In genomic region chr7:72540923-72541322, GRCh38 we compare ENCODE assay signal across 35 cellular contexts.
DNase-seq lines count a peak whose midpoint lies in the region; ATAC-seq, FAIRE-seq and TF ChIP-seq lines count a peak whose summit lies in the region.
"Had no signal": no experiment of that assay in that cellular context is flagged by ENCODE, and none has a peak within 500 bp of the region (broad histone marks: within the 10 kb centered on the region; RNA-seq: fewer than 3 reads in every experiment).

No MANE protein-coding gene starts in this region.

- H2AFZ ChIP-seq in K562 (ENCODE audit: low read depth, low read length), result no peak overlapping the region

- H3K27ac ChIP-seq in HEK293 (ENCODE audit: extremely low read depth, low read depth, low read length) (no peak overlapping the region), K562 (ENCODE audit: extremely low read depth, low read depth, low read length) (no peak overlapping the region), breast epithelium (no peak overlapping the region)
- H3K27ac ChIP-seq: 22Rv1; A549; BLaER1; BLaER1 treated with 17β-estradiol and CSF1 and Interleukin-3, amounts not matched to agents 10 nM and 100 nM; C4-2B had no signal

- no TSS peak for BruUV-seq in K562 (replicated peaks; lab: Mats Ljungman, UMichigan)

- no peak overlapping the region for H3K4me3 Mint-ChIP-seq in WTC11
- no peak overlapping the region for H3K4me3 Mint-ChIP-seq in activated CD4-positive, alpha-beta T cell treated with anti-CD3 and anti-CD28 coated beads, Interleukin-2, amount 10 ng/mL, durations not matched to agents 24 days and 14 days
- H3K4me3 Mint-ChIP-seq: B cell; CD14-positive monocyte; CD4-positive, alpha-beta memory T cell; CD4-positive, alpha-beta T cell; CD4-positive, CD25-positive, alpha-beta regulatory T cell; CD8-positive, alpha-beta memory T cell; CD8-positive, alpha-beta T cell had no signal

- H3K4me1 Mint-ChIP-seq in WTC11, result peaks cover 18% of the 10 kb centered on the region
- no peaks in the 10 kb centered on the region for H3K4me1 Mint-ChIP-seq in activated CD4-positive, alpha-beta T cell treated with anti-CD3 and anti-CD28 coated beads, Interleukin-2, amount 10 ng/mL, durations not matched to agents 24 days and 14 days
- H3K4me1 Mint-ChIP-seq: B cell; CD14-positive monocyte; CD4-positive, CD25-positive, alpha-beta regulatory T cell; CD8-positive, alpha-beta memory T cell had no signal

- POLR2A ChIA-PET in HEK293 (lab: Yijun Ruan, JAX) (no interaction called here), WTC11 (lab: Charles Lee) (no interaction called here), K562 (lab: Yijun Ruan, JAX) (interaction anchor here (0.6 kb wide), 1 partner anchor 660 kb away, joined by 3 read pairs; no protein-coding TSS in a partner anchor)

- H3K9me3 ChIP-seq in HEK293 (ENCODE audit: control insufficient read depth, insufficient read depth, low read depth, low read length) (no peaks in the 10 kb centered on the region), K562 (replicated peaks; ENCODE audit: control insufficient read depth, insufficient read depth, low read depth, low read length) (no peaks in the 10 kb centered on the region), breast epithelium (no peaks in the 10 kb centered on the region)
- H3K9me3 ChIP-seq: A549; BE2C; BLaER1; BLaER1 treated with 17β-estradiol and CSF1 and Interleukin-3, amounts not matched to agents 10 nM and 100 nM; Caco-2 had no signal

- H3K9ac ChIP-seq in K562 (ENCODE audit: insufficient read depth in 1 of 2, low read depth in 2 of 2, low read length in 2 of 2), result no peak overlapping the region
- H3K9ac ChIP-seq: BLaER1; BLaER1 treated with 17β-estradiol and CSF1 and Interleukin-3, amounts not matched to agents 10 nM and 100 nM had no signal

- CTCF ChIA-PET in HEK293 (lab: Yijun Ruan, JAX), result no interaction called here
- CTCF ChIA-PET in WTC11 (lab: Charles Lee), result interaction anchor here (1.4 kb wide), 1 partner anchor 615 kb away, joined by 3 read pairs; no protein-coding TSS in a partner anchor
- CTCF ChIA-PET in K562 (lab: Yijun Ruan, JAX; ENCODE audit: low intra/inter-chr PET ratio), result no interaction called here

- DNase-seq in WTC11 (ENCODE audit: low spot score), result no peak
- DNase-seq in K562 (ENCODE audit: extremely low read depth in 1 of 4, low spot score in 3 of 4), result no peak
- no peak for DNase-seq in H54 (ENCODE audit: insufficient read length, low spot score)
- no peak for DNase-seq in activated CD4-positive, alpha-beta T cell treated with anti-CD3 and anti-CD28 coated beads, Interleukin-2, amount 10 ng/mL, durations not matched to agents 24 days and 14 days
- no peak for DNase-seq in breast epithelium (ENCODE audit: low spot score in 2 of 2)
- DNase-seq: 8988T; ACHN; AML-193; BE2C; C1 segment of cervical spinal cord; Caco-2; Calu3; CD4-positive, alpha-beta memory T cell; CD4-positive, alpha-beta T cell; CD4-positive, CD25-positive, alpha-beta regulatory T cell; CD8-positive, alpha-beta memory T cell; CD8-positive, alpha-beta T cell; COR-L47; DMS 273 treated with DMSO at 0.1 percent for 48 hours; DMS153; DMS53; DMS79; DMS79 treated with DMSO at 0.1 percent for 48 hours; DND-41; EL had no signal

- TF ChIP-seq POLR2A in K562 (conservative IDR thresholded peaks at IDR 0.05) (no peak), H54 (IDR thresholded peaks at IDR 0.05; ENCODE audit: low read depth, low read length) (no peak), breast epithelium (IDR thresholded peaks at IDR 0.05) (no peak)

- H3K79me2 ChIP-seq in K562 (ENCODE audit: control insufficient read depth, insufficient read depth, low read length), result no peaks in the 10 kb centered on the region

- H3K36me3 ChIP-seq in HEK293 (ENCODE audit: control insufficient read depth in 2 of 2, insufficient read depth in 1 of 2, low read length in 2 of 2) (no peaks in the 10 kb centered on the region), K562 (ENCODE audit: control insufficient read depth, insufficient read depth, low read length) (no peaks in the 10 kb centered on the region), breast epithelium (no peaks in the 10 kb centered on the region)
- H3K36me3 ChIP-seq: BE2C; BLaER1; BLaER1 treated with 17β-estradiol and CSF1 and Interleukin-3, amounts not matched to agents 10 nM and 100 nM had no signal

- no peak for ATAC-seq in WTC11
- no peak for ATAC-seq in K562
- ATAC-seq: A549; CD8-positive, alpha-beta T cell had no signal

- FAIRE-seq in K562 (lab: Jason Lieb, UNC), result no peak
- no peak for FAIRE-seq in H54 (lab: Jason Lieb, UNC)
- FAIRE-seq: A204.1, A549, D721Med had no signal

- no peak overlapping the region for H3K27ac Mint-ChIP-seq in WTC11
- no peak overlapping the region for H3K27ac Mint-ChIP-seq in activated CD4-positive, alpha-beta T cell treated with anti-CD3 and anti-CD28 coated beads, Interleukin-2, amount 10 ng/mL, durations not matched to agents 24 days and 14 days
- H3K27ac Mint-ChIP-seq: B cell; CD4-positive, alpha-beta memory T cell; CD4-positive, alpha-beta T cell; CD4-positive, CD25-positive, alpha-beta regulatory T cell; CD8-positive, alpha-beta memory T cell; CD8-positive, alpha-beta T cell had no signal

- H3K27me3 ChIP-seq in K562 (ENCODE audit: control insufficient read depth in 2 of 2, insufficient read depth in 2 of 2, low read length in 2 of 2) (peaks cover 13 to 32% of the 10 kb centered on the region in 2 experiments; a peak in 4 of 5 replicates), breast epithelium (no peaks in the 10 kb centered on the region)
- H3K27me3 ChIP-seq: BE2C; BLaER1; BLaER1 treated with 17β-estradiol and CSF1 and Interleukin-3, amounts not matched to agents 10 nM and 100 nM had no signal

- H3K9me3 Mint-ChIP-seq in WTC11, result no peaks in the 10 kb centered on the region
- no peaks in the 10 kb centered on the region for H3K9me3 Mint-ChIP-seq in activated CD4-positive, alpha-beta T cell treated with anti-CD3 and anti-CD28 coated beads, Interleukin-2, amount 10 ng/mL, durations not matched to agents 24 days and 14 days
- H3K9me3 Mint-ChIP-seq: CD4-positive, alpha-beta T cell; CD4-positive, CD25-positive, alpha-beta regulatory T cell; CD8-positive, alpha-beta T cell had no signal

- H3K9me1 ChIP-seq in K562 (ENCODE audit: control insufficient read depth, insufficient read depth, low read length), result no peaks in the 10 kb centered on the region

- H3K4me2 ChIP-seq in K562 (ENCODE audit: insufficient read depth, low read length), result no peak overlapping the region
- H3K4me2 ChIP-seq: A549; BLaER1; BLaER1 treated with 17β-estradiol and CSF1 and Interleukin-3, amounts not matched to agents 10 nM and 100 nM had no signal

- in situ Hi-C loops in K562 (cut with MboI), result no loop called here

- H3K36me3 Mint-ChIP-seq in WTC11, result no peaks in the 10 kb centered on the region
- no peaks in the 10 kb centered on the region for H3K36me3 Mint-ChIP-seq in activated CD4-positive, alpha-beta T cell treated with anti-CD3 and anti-CD28 coated beads, Interleukin-2, amount 10 ng/mL, durations not matched to agents 24 days and 14 days (ENCODE audit: low read depth)
- H3K36me3 Mint-ChIP-seq: CD14-positive monocyte; CD4-positive, alpha-beta memory T cell; CD4-positive, CD25-positive, alpha-beta regulatory T cell; CD8-positive, alpha-beta memory T cell; CD8-positive, alpha-beta T cell had no signal

- no peaks in the 10 kb centered on the region for H3K4me1 ChIP-seq in HEK293 (ENCODE audit: control insufficient read depth, insufficient read depth, low read length)
- H3K4me1 ChIP-seq in K562 (replicated peaks in 1 of 2; ENCODE audit: control insufficient read depth in 2 of 2, insufficient read depth in 2 of 2, low read length in 2 of 2), result no peaks in the 10 kb centered on the region; a peak in 1 of 5 replicates
- no peaks in the 10 kb centered on the region for H3K4me1 ChIP-seq in breast epithelium
- H3K4me1 ChIP-seq: A549; BE2C; BLaER1; BLaER1 treated with 17β-estradiol and CSF1 and Interleukin-3, amounts not matched to agents 10 nM and 100 nM; Caco-2 had no signal

- intact Hi-C loops in K562 (cut with micrococcal nuclease), result no loop called here
- intact Hi-C loops in activated CD4-positive, alpha-beta T cell treated with anti-CD3 and anti-CD28 coated beads, Interleukin-2, amount 10 ng/mL, durations not matched to agents 24 days and 14 days (cut with micrococcal nuclease), result no loop called here
- intact Hi-C loops in breast epithelium (cut with DNase I; ENCODE audit: low total_unique reads), result no loop called here

- TF ChIP-seq CTCF in HEK293 (tag by site-specific recombination; IDR thresholded peaks at IDR 0.05) (no peak), WTC11 (IDR thresholded peaks at IDR 0.05) (no peak), K562 (IDR thresholded peaks at IDR 0.05 in 2 of 3, conservative IDR thresholded peaks at IDR 0.05 in 1 of 3; ENCODE audit: insufficient read depth in 2 of 3, low read depth in 1 of 3, low read length in 3 of 3) (no peak), breast epithelium (IDR thresholded peaks at IDR 0.05) (no peak)

- H3K4me3 ChIP-seq in HEK293 (ENCODE audit: low read depth, low read length) (no peak overlapping the region), K562 (no peak overlapping the region), breast epithelium (no peak overlapping the region)
- H3K4me3 ChIP-seq: A549; BLaER1; BLaER1 treated with 17β-estradiol and CSF1 and Interleukin-3, amounts not matched to agents 10 nM and 100 nM had no signal

- WGBS in K562 (ENCODE audit: insufficient coverage, low coverage, missing lambda C conversion rate), result 7% methylated on average over 2 of the region's 2 CpGs

- no peaks in the 10 kb centered on the region for H3K27me3 Mint-ChIP-seq in WTC11 (ENCODE audit: low read depth)
- H3K27me3 Mint-ChIP-seq in activated CD4-positive, alpha-beta T cell treated with anti-CD3 and anti-CD28 coated beads, Interleukin-2, amount 10 ng/mL, durations not matched to agents 24 days and 14 days, result no peaks in the 10 kb centered on the region
- H3K27me3 Mint-ChIP-seq: B cell; CD4-positive, alpha-beta memory T cell; CD4-positive, alpha-beta T cell; CD4-positive, CD25-positive, alpha-beta regulatory T cell had no signal

- no peak for TF ChIP-seq EP300 in K562 (IDR thresholded peaks at IDR 0.05; ENCODE audit: low read length)

- H4K20me1 ChIP-seq in K562 (replicated peaks; ENCODE audit: control insufficient read depth, insufficient read depth, low read length), result no peaks in the 10 kb centered on the region
- H4K20me1 ChIP-seq: BLaER1; BLaER1 treated with 17β-estradiol and CSF1 and Interleukin-3, amounts not matched to agents 10 nM and 100 nM had no signal

- no peak for TF ChIP-seq RAD21 in K562 (CRISPR knock-in tag; conservative IDR thresholded peaks at IDR 0.05 in 1 of 2, IDR thresholded peaks at IDR 0.05 in 1 of 2)

TF ChIP-seq in HEK293, 187 proteins besides CTCF, POLR2A, EP300 and RAD21 (continues in another document):
- TF ChIP-seq ZNF10 (tag by site-specific recombination; IDR thresholded peaks at IDR 0.05) (no peak), ZNF121 (tag by site-specific recombination; IDR thresholded peaks at IDR 0.05) (peak; percentile 52; the same call in 1 of the 2 replicates)

TF ChIP-seq in K562, 482 proteins besides CTCF, POLR2A, EP300 and RAD21 (continues in another document):
- no peak for TF ChIP-seq ZNF134 (CRISPR knock-in tag; conservative IDR thresholded peaks at IDR 0.05)
- TF ChIP-seq ZNF121 (CRISPR knock-in tag; conservative IDR thresholded peaks at IDR 0.05), result peak; percentile 85
- TF ChIP-seq ZNF436 (CRISPR knock-in tag; IDR thresholded peaks at IDR 0.05), result no peak
- no peak for TF ChIP-seq TRIM28 (IDR thresholded peaks at IDR 0.05)
- TF ChIP-seq CC2D1A (IDR thresholded peaks at IDR 0.05), result no peak

Comparison
In these comparisons a context has a peak if more than half of its experiments do, and no peak if none do; other contexts are left out.
1. Of the 44 proteins assayed by ChIP-seq in both K562 and HEK293: peak only in K562: none; only in HEK293: none; in both: ZNF121; in neither: 43.